ENCODE assay signal across 8 cellular contexts in the genomic region with DNA sequence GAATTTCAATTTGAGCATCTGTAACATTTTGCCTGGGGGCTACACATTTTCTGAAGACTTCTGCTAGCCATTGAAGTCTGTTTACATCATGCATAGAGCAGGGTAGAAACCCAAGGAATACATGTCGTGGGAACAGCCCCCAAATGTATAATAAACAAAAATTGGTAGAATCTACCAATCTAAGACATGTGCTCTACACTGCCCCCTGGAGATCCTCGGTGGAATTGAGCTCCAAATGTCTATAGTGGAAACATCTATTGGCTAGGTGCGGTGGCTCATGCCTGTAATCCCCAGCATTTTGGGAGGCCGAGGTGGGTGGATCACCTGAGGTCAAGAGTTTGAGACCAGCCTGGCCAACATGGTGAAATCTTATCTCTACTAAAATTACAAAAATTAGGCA. TPM values are rescaled to one million over a fixed set of nuclear protein-coding genes. Genes with fewer than 3 reads are reported as not detected.
DNase-seq lines count a peak whose midpoint lies in the region; ATAC-seq and TF ChIP-seq lines count a peak whose summit lies in the region.

No MANE protein-coding gene starts in this region.

- H3K9me3 ChIP-seq in gastrocnemius medialis = no peaks in the 10 kb centered on the region

- H3K27me3 ChIP-seq in gastrocnemius medialis = no peaks in the 10 kb centered on the region

- intact Hi-C loops in gastrocnemius medialis (cut with DNase I; ENCODE audit: low total_unique reads) = no loop called here

- H3K27ac ChIP-seq in RWPE1 (no peak overlapping the region), gastrocnemius medialis (no peak overlapping the region)

- TF ChIP-seq CTCF in GM12872 (IDR thresholded peaks at IDR 0.05; ENCODE audit: insufficient read depth, low read depth, low read length) (peak; percentile 66), RWPE1 (conservative IDR thresholded peaks at IDR 0.05; ENCODE audit: low read depth) (0 out of 2 replicates have a peak, but pooled peaks have one; percentile 15), astrocyte of the spinal cord (IDR thresholded peaks at IDR 0.05; ENCODE audit: low read depth, low read length) (peak; percentile 18), gastrocnemius medialis (IDR thresholded peaks at IDR 0.05 in 4 of 5, conservative IDR thresholded peaks at IDR 0.05 in 1 of 5) (no peak)

- no peak for TF ChIP-seq POLR2A in gastrocnemius medialis (IDR thresholded peaks at IDR 0.05)

- no peak for DNase-seq in RWPE1 (ENCODE audit: low spot score)
- DNase-seq in astrocyte of the spinal cord (ENCODE audit: low read depth, low spot score) = no peak
- DNase-seq in stimulated activated CD4-positive, alpha-beta T cell treated with anti-CD3 and anti-CD28 coated beads, Interleukin-1b, Interleukin-23, amount 100 ng/mL, for 24 hours (ENCODE audit: low read depth in 4 of 4, low spot score in 1 of 4) = peak; percentile 11 to 43 (median 22)
- DNase-seq in ecto neural progenitor cell (ENCODE audit: low spot score) = no peak
- DNase-seq in gastrocnemius medialis = no peak

- in situ Hi-C loops in astrocyte of the spinal cord (cut with HindIII; ENCODE audit: low sequenced_read_pairs) (no loop called here), gastrocnemius medialis (cut with MboI; ENCODE audit: low sequenced_read_pairs in 4 of 4) (no loop called here)

- no peak overlapping the region for H3K4me3 ChIP-seq in astrocyte of the spinal cord (ENCODE audit: low read depth, low read length)
- H3K4me3 ChIP-seq in gastrocnemius medialis = no peak overlapping the region

- POLR2A ChIA-PET in RWPE1 (lab: Yijun Ruan, JAX; ENCODE audit: low non-redundant PET) = no interaction called here

- no peaks in the 10 kb centered on the region for H3K4me1 ChIP-seq in gastrocnemius medialis

- ATAC-seq in HG03196 (IDR thresholded peaks at IDR 0.05; ENCODE audit: unreplicated experiment) (no peak), gastrocnemius medialis (no peak), GM19467 (IDR thresholded peaks at IDR 0.05; ENCODE audit: unreplicated experiment) (no peak)

- CTCF ChIA-PET in RWPE1 (lab: Yijun Ruan, JAX) = interaction anchor here (0.6 kb wide), 2 partner anchors 17 to 819 kb away, joined by 3 to 4 read pairs; no protein-coding TSS in a partner anchor

- no peaks in the 10 kb centered on the region for H3K36me3 ChIP-seq in gastrocnemius medialis

RNA-seq across cellular contexts. Expression of gene MBD3L2B, which starts 57.3 kb away (rescaled TPM):
- total RNA-seq in gastrocnemius medialis = not detected

Comparison
In these comparisons a context has a peak if more than half of its experiments do, and no peak if none do; other contexts are left out.
1. CTCF ChIP-seq: peak in GM12872 (single experiment), RWPE1 (single experiment) and astrocyte of the spinal cord (single experiment); none in gastrocnemius medialis (0 of 5).
2. DNase-seq: peak in stimulated activated CD4-positive, alpha-beta T cell treated with anti-CD3 and anti-CD28 coated beads, Interleukin-1b, Interleukin-23, amount 100 ng/mL, for 24 hours (4 of 4); none in RWPE1 (single experiment), astrocyte of the spinal cord (single experiment), ecto neural progenitor cell (single experiment) and gastrocnemius medialis (0 of 2).